In genomic region chr12:70383484-70383883, GRCh38 we compare ENCODE assay signal across 19 cellular contexts.
"Had no signal": no experiment of that assay in that cellular context is flagged by ENCODE, and none has a peak within 500 bp of the region (broad histone marks: within the 10 kb centered on the region; RNA-seq: fewer than 3 reads in every experiment).

No MANE protein-coding gene starts in this region.

- DNase-seq: activated CD4-positive, alpha-beta T cell treated with anti-CD3 and anti-CD28 coated beads for 1 hour; activated CD4-positive, alpha-beta T cell treated with anti-CD3 and anti-CD28 coated beads, Interleukin-2, amount 50 U/mL, for 4 hours; activated naive CD4-positive, alpha-beta T cell treated with anti-CD3 and anti-CD28 coated beads, Interleukin-2, amount 50 U/mL, for 16 hours; activated T-cell treated with anti-CD3 and anti-CD28 coated beads, Interleukin-2, amount 50 U/mL, for 24 hours; adrenal gland; central memory CD4-positive, alpha-beta T cell; foreskin keratinocyte; glutamatergic neuron; left cardiac atrium; naive B cell; stimulated activated CD4-positive, alpha-beta T cell treated with anti-CD3 and anti-CD28 coated beads, Interleukin-1b, Interleukin-23, amount 100 ng/mL, for 48 hours; T-helper 1 cell; T1000 had no signal

- FAIRE-seq: urothelium cell line had no signal

- H3K27ac Mint-ChIP-seq: activated T-cell treated with anti-CD3 and anti-CD28 coated beads, Interleukin-2, amount 50 U/mL, for 24 hours; neural progenitor cell had no signal

- H3K4me3 Mint-ChIP-seq: activated T-cell treated with anti-CD3 and anti-CD28 coated beads, Interleukin-2, amount 50 U/mL, for 24 hours; neural progenitor cell had no signal

- H3K9ac ChIP-seq: neural progenitor cell had no signal

- H3K4me3 ChIP-seq: adrenal gland, coronary artery, esophagus muscularis mucosa, lung, neural progenitor cell had no signal

- H3K4me1 Mint-ChIP-seq: naive B cell, neural progenitor cell had no signal

- H3K4me1 ChIP-seq: adrenal gland, esophagus muscularis mucosa, foreskin keratinocyte, neural progenitor cell had no signal

- H3K27ac ChIP-seq: adrenal gland, coronary artery, esophagus muscularis mucosa, foreskin keratinocyte, neural progenitor cell had no signal

- ATAC-seq: foreskin keratinocyte, left cardiac atrium, sciatic nerve had no signal

- H3K27me3 ChIP-seq: adrenal gland, esophagus muscularis mucosa, foreskin keratinocyte, neural progenitor cell had no signal

- H2AFZ ChIP-seq: neural progenitor cell had no signal

- H3K36me3 ChIP-seq: adrenal gland, esophagus muscularis mucosa, neural progenitor cell had no signal

- H3K4me2 ChIP-seq: neural progenitor cell had no signal

- H3K27me3 Mint-ChIP-seq: activated T-cell treated with anti-CD3 and anti-CD28 coated beads, Interleukin-2, amount 50 U/mL, for 24 hours; naive B cell had no signal

- H3K9me3 ChIP-seq: adrenal gland, esophagus muscularis mucosa had no signal
